8 cellular contexts compared by ENCODE assay signal in the genomic region with DNA sequence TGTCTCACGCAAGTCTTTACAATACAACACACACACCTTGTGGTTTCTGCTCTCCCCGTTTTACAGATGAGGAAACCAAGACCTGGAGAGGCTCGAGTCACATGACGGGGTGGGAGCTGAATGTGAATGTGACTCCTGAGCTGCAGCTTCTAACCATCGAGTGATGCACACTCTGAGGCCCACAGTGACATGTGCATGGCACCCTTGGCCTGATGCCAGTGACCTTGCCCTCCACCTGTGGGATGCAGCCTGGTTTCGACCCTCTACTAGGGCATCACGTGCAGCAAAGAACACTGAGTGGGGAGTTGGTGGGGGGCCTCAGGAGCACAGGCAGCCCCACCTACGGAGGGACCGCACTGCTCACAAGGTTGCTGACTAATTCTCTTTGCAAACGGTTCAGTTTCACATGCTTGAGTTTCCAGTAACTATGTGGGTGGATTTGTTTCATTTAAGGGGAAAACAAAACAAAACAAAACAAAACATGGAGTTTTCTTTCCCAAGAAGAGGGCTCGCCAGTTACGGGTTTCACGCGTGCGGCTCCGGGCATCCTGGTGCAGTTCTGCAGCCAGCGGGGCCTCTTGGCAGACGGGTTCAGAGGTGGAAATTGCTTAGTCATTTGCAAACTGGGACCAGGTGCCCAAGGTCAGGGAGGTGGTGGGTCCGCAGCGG.
DNase-seq lines count a peak whose midpoint lies in the region; ATAC-seq and TF ChIP-seq lines count a peak whose summit lies in the region.

No MANE protein-coding gene starts in this region.

- H3K9me3 Mint-ChIP-seq in nephron = no peaks in the 10 kb centered on the region

- DNase-seq in stimulated activated naive CD4-positive, alpha-beta T cell treated with Interleukin-2 at 50 U/mL for 16 hours (lab: John Stamatoyannopoulos, UW) = peak; percentile 79
- DNase-seq in stimulated activated naive CD4-positive, alpha-beta T cell (lab: John Stamatoyannopoulos, UW) = no peak
- peak; percentile 62 for DNase-seq in amniotic stem cell (lab: John Stamatoyannopoulos, UW)
- DNase-seq in HuH-7.5 (ENCODE audit: low spot score) = no peak

- peaks cover 53% of the 10 kb centered on the region for H3K4me1 Mint-ChIP-seq in nephron

- peaks cover 6% of the 10 kb centered on the region for H3K27me3 Mint-ChIP-seq in nephron (ENCODE audit: low read depth)

- H3K4me3 Mint-ChIP-seq in nephron = no peak overlapping the region

- no peaks in the 10 kb centered on the region for H3K36me3 Mint-ChIP-seq in nephron (ENCODE audit: low read depth)

- TF ChIP-seq CTCF in nephron (IDR thresholded peaks at IDR 0.05; ENCODE audit: unreplicated experiment in 3 of 3) = no peak

- peak overlapping the region in 2 of 3 experiments; percentile 62 to 73 for H3K27ac Mint-ChIP-seq in nephron

- no peak for ATAC-seq in GM18502 (IDR thresholded peaks at IDR 0.05; ENCODE audit: poor library complexity, unreplicated experiment)
- no peak for ATAC-seq in HG03097 (IDR thresholded peaks at IDR 0.05; ENCODE audit: low FRiP score, unreplicated experiment)
- ATAC-seq in GM18519 (IDR thresholded peaks at IDR 0.05; ENCODE audit: low FRiP score, unreplicated experiment) = no peak

Comparison
In these comparisons a context has a peak if more than half of its experiments do, and no peak if none do; other contexts are left out.
1. DNase-seq: peak in stimulated activated naive CD4-positive, alpha-beta T cell treated with Interleukin-2 at 50 U/mL for 16 hours (single experiment) and amniotic stem cell (single experiment); none in stimulated activated naive CD4-positive, alpha-beta T cell (0 of 6) and HuH-7.5 (single experiment).